Comparison of ENCODE assay signal across 8 cellular contexts in genomic region chr14:76955575-76956252, GRCh38.
DNase-seq lines count a peak whose midpoint lies in the region; ATAC-seq and TF ChIP-seq lines count a peak whose summit lies in the region.

No MANE protein-coding gene starts in this region.

- WGBS in HUES64, result 8% methylated on average over 10 of the region's 10 CpGs
- 9 to 21% methylated on average over 10 of the region's 10 CpGs for WGBS in lung, 2 donors

- DNase-seq in AG09309 (ENCODE audit: low read depth), result no peak
- peak; percentile 46 for DNase-seq in T-helper 9 cell
- DNase-seq in central memory CD4-positive, alpha-beta T cell, result peak; percentile 82
- no peak for DNase-seq in lung (ENCODE audit: low spot score)
- peak; percentile 23 to 33 for DNase-seq in stimulated activated CD8-positive, alpha-beta memory T cell treated with anti-CD3 and anti-CD28 coated beads, Interleukin-2, amount 100 ng/mL, for 48 hours (ENCODE audit: low read depth in 2 of 2)

- H3K4me1 ChIP-seq in HUES64 (ENCODE audit: insufficient read depth, low read length) (peaks cover 45% of the 10 kb centered on the region), lung (ENCODE audit: control insufficient read depth in 2 of 2, insufficient read depth in 2 of 2, low read length in 2 of 2) (peaks cover 8 to 18% of the 10 kb centered on the region in 2 donors)

- H3K9me3 ChIP-seq in HUES64 (ENCODE audit: insufficient read depth, low read depth, low read length), result no peaks in the 10 kb centered on the region
- H3K9me3 ChIP-seq in lung (ENCODE audit: control insufficient read depth in 2 of 2, insufficient read depth in 1 of 2, low read length in 1 of 2), result no peaks in the 10 kb centered on the region

- peak overlapping the region; percentile 4; the same call in 1 of the 2 replicates for H3K4me3 ChIP-seq in AG09309 (ENCODE audit: control insufficient read depth, low read depth, low read length)
- peak overlapping the region; percentile 42 for H3K4me3 ChIP-seq in HUES64 (ENCODE audit: low read length)
- no peak overlapping the region for H3K4me3 ChIP-seq in lung

- TF ChIP-seq CTCF in AG09309 (IDR thresholded peaks at IDR 0.05; ENCODE audit: control insufficient read depth, insufficient read depth, low read depth, low read length, missing control alignments), result no peak
- no peak for TF ChIP-seq CTCF in lung (IDR thresholded peaks at IDR 0.05; ENCODE audit: control extremely low read depth, extremely low read depth)

- peak overlapping the region; percentile 97 for H3K27ac ChIP-seq in HUES64 (ENCODE audit: low read depth, low read length)
- peak overlapping the region; percentile 98 for H3K27ac ChIP-seq in lung (ENCODE audit: low read depth in 1 of 2, low read length in 1 of 2)

- H3K9ac ChIP-seq in HUES64 (ENCODE audit: low read depth, low read length), result peak overlapping the region; percentile 84

- H3K27me3 ChIP-seq in HUES64 (ENCODE audit: insufficient read depth, low read length) (no peaks in the 10 kb centered on the region), lung (ENCODE audit: control insufficient read depth, insufficient read depth) (no peaks in the 10 kb centered on the region)

- ATAC-seq in GM19035 (IDR thresholded peaks at IDR 0.05; ENCODE audit: unreplicated experiment) (peak; percentile 19), lung (ENCODE audit: insufficient read depth, low FRiP score) (peak; percentile 52), GM18520 (IDR thresholded peaks at IDR 0.05; ENCODE audit: unreplicated experiment) (no peak)

- H3K36me3 ChIP-seq in HUES64 (ENCODE audit: insufficient read depth, low read length), result no peaks in the 10 kb centered on the region
- H3K36me3 ChIP-seq in lung (ENCODE audit: control insufficient read depth in 2 of 2, insufficient read depth in 2 of 2, low read length in 2 of 2), result no peaks in the 10 kb centered on the region

Comparison
In these comparisons a context has a peak if more than half of its experiments do, and no peak if none do; other contexts are left out.
1. DNase-seq: peak in T-helper 9 cell (single experiment), central memory CD4-positive, alpha-beta T cell (single experiment) and stimulated activated CD8-positive, alpha-beta memory T cell treated with anti-CD3 and anti-CD28 coated beads, Interleukin-2, amount 100 ng/mL, for 48 hours (2 of 2); none in AG09309 (single experiment) and lung (single experiment).